ENCODE assay signal across 34 cellular contexts in genomic region chr2:160035125-160035524, GRCh38. TPM values are rescaled to one million over a fixed set of nuclear protein-coding genes. Genes with fewer than 3 reads are reported as not detected.
"Had no signal": no experiment of that assay in that cellular context is flagged by ENCODE, and none has a peak within 500 bp of the region (broad histone marks: within the 10 kb centered on the region; RNA-seq: fewer than 3 reads in every experiment).

No MANE protein-coding gene starts in this region.

- H3K27me3 Mint-ChIP-seq: activated B cell treated with CpG ODN at 0.5 μM for 24 hours; activated naive CD8-positive, alpha-beta T cell; activated T-helper 17 cell treated with anti-CD3 and anti-CD28 coated beads, Interleukin-2, amount 50 U/mL, for 72 hours; brain; dendritic cell treated with granulocyte-macrophage colony-stimulating factor and Interleukin-4, amounts not matched to agents 40 ng/mL and 50 ng/mL, for 4 days; T-cell had no signal

- H3K4me1 ChIP-seq: breast epithelium had no signal

- H3K27ac Mint-ChIP-seq: activated B cell treated with CpG ODN at 0.5 μM for 24 hours; activated CD8-positive, alpha-beta T cell treated with anti-CD3 and anti-CD28 coated beads for 36 hours; activated naive CD8-positive, alpha-beta T cell; activated T-helper 17 cell treated with anti-CD3 and anti-CD28 coated beads, Interleukin-2, amount 50 U/mL, for 72 hours; dendritic cell treated with granulocyte-macrophage colony-stimulating factor and Interleukin-4, amounts not matched to agents 40 ng/mL and 50 ng/mL, for 4 days; endodermal cell; T-cell; T-helper 1 cell treated with Interleukin-12 subunit alpha and Interleukin-12 subunit beta and Interleukin-4 antibody, amounts not matched to agents 30 μg/mL and 1 μg/mL, for 36 hours; T-helper 2 cell treated with Interferon-gamma antibody and Interleukin-4, amounts not matched to agents 5 μg/mL and 100 μg/mL, for 36 hours had no signal

- H3K27ac ChIP-seq: cardiac muscle cell, dorsolateral prefrontal cortex, WERI-Rb-1 had no signal

- ATAC-seq: activated CD4-positive, CD25-positive, alpha-beta regulatory T cell treated with anti-CD3 and anti-CD28 coated beads, Interleukin-2, amount 50 U/mL, for 24 hours; activated CD8-positive, alpha-beta T cell treated with anti-CD3 and anti-CD28 coated beads for 36 hours; activated T-cell treated with anti-CD3 and anti-CD28 coated beads, Interleukin-2, amount 50 U/mL, for 4 hours; activated T-helper 17 cell treated with anti-CD3 and anti-CD28 coated beads, Interleukin-2, amount 50 U/mL, for 72 hours; esophagus mucosa; T-cell had no signal

- H3K9me3 Mint-ChIP-seq: activated B cell treated with CpG ODN at 0.5 μM for 24 hours; activated CD8-positive, alpha-beta T cell treated with anti-CD3 and anti-CD28 coated beads for 36 hours; activated T-cell treated with anti-CD3 and anti-CD28 coated beads, Interleukin-2, amount 50 U/mL, for 4 hours; activated T-helper 17 cell treated with anti-CD3 and anti-CD28 coated beads, Interleukin-2, amount 50 U/mL, for 72 hours; brain; dendritic cell treated with granulocyte-macrophage colony-stimulating factor and Interleukin-4, amounts not matched to agents 40 ng/mL and 50 ng/mL, for 4 days; endodermal cell; T-cell; T-helper 1 cell treated with Interleukin-12 subunit alpha and Interleukin-12 subunit beta and Interleukin-4 antibody, amounts not matched to agents 30 μg/mL and 1 μg/mL, for 36 hours; T-helper 2 cell treated with Interferon-gamma antibody and Interleukin-4, amounts not matched to agents 5 μg/mL and 100 μg/mL, for 36 hours had no signal

- H3K4me1 Mint-ChIP-seq: activated B cell treated with CpG ODN at 0.5 μM for 24 hours; activated T-helper 17 cell treated with anti-CD3 and anti-CD28 coated beads, Interleukin-2, amount 50 U/mL, for 72 hours; T-cell had no signal

- H3K36me3 ChIP-seq: cardiac muscle cell, WERI-Rb-1 had no signal

- H3K4me3 ChIP-seq: breast epithelium, cardiac muscle cell, coronary artery, dorsolateral prefrontal cortex had no signal

- H3K36me3 Mint-ChIP-seq: activated naive CD8-positive, alpha-beta T cell; brain; T-cell had no signal

- H3K4me3 Mint-ChIP-seq: activated B cell treated with CpG ODN at 0.5 μM for 24 hours; activated CD8-positive, alpha-beta T cell treated with anti-CD3 and anti-CD28 coated beads for 36 hours; activated naive CD8-positive, alpha-beta T cell; activated T-cell treated with anti-CD3 and anti-CD28 coated beads, Interleukin-2, amount 50 U/mL, for 4 hours; activated T-helper 17 cell treated with anti-CD3 and anti-CD28 coated beads, Interleukin-2, amount 50 U/mL, for 72 hours; brain; dendritic cell treated with granulocyte-macrophage colony-stimulating factor and Interleukin-4, amounts not matched to agents 40 ng/mL and 50 ng/mL, for 4 days; endodermal cell; T-cell; T-helper 1 cell treated with Interleukin-12 subunit alpha and Interleukin-12 subunit beta and Interleukin-4 antibody, amounts not matched to agents 30 μg/mL and 1 μg/mL, for 36 hours; T-helper 2 cell treated with Interferon-gamma antibody and Interleukin-4, amounts not matched to agents 5 μg/mL and 100 μg/mL, for 36 hours had no signal

- H3K27me3 ChIP-seq: breast epithelium, cardiac muscle cell had no signal

- FAIRE-seq: frontal cortex had no signal

- DNase-seq: activated B cell treated with CpG ODN at 0.5 μM for 24 hours; activated CD4-positive, alpha-beta T cell treated with anti-CD3 and anti-CD28 coated beads for 48 hours; activated CD4-positive, alpha-beta T cell treated with anti-CD3 and anti-CD28 coated beads, Interleukin-2, amount 50 U/mL, for 1 hour; activated CD4-positive, alpha-beta T cell treated with anti-CD3 and anti-CD28 coated beads, Interleukin-2, amount 50 U/mL, for 48 hours; activated CD8-positive, alpha-beta memory T cell treated with anti-CD3 and anti-CD28 coated beads for 24 hours; activated CD8-positive, alpha-beta T cell treated with anti-CD3 and anti-CD28 coated beads for 36 hours; activated effector memory CD4-positive, alpha-beta T cell treated with Interleukin-2 at 50 U/mL for 16 hours; activated gamma-delta T cell treated with Interleukin-2 at 50 U/mL for 16 hours; activated naive CD4-positive, alpha-beta T cell treated with anti-CD3 and anti-CD28 coated beads, Interleukin-2, amount 50 U/mL, for 16 hours; activated naive CD4-positive, alpha-beta T cell treated with Interleukin-2 at 50 U/mL for 16 hours; activated T-cell treated with anti-CD3 and anti-CD28 coated beads, Interleukin-2, amount 50 U/mL, for 4 hours; amniotic stem cell; aorta; central memory CD4-positive, alpha-beta T cell; cerebellar nuclear complex; dorsolateral prefrontal cortex; effector memory CD4-positive, alpha-beta T cell; endodermal cell; SW 1271; T-cell; T1000; WERI-Rb-1 had no signal

- H3K9me3 ChIP-seq: breast epithelium had no signal

RNA-seq across cellular contexts. Expression of gene PLA2R1, which starts 27.3 kb away (rescaled TPM):
- total RNA-seq: activated B cell treated with CpG ODN at 0.5 μM for 24 hours; activated CD8-positive, alpha-beta T cell treated with anti-CD3 and anti-CD28 coated beads for 36 hours had no signal
